ENCODE assay signal across 27 cellular contexts in the genomic region with DNA sequence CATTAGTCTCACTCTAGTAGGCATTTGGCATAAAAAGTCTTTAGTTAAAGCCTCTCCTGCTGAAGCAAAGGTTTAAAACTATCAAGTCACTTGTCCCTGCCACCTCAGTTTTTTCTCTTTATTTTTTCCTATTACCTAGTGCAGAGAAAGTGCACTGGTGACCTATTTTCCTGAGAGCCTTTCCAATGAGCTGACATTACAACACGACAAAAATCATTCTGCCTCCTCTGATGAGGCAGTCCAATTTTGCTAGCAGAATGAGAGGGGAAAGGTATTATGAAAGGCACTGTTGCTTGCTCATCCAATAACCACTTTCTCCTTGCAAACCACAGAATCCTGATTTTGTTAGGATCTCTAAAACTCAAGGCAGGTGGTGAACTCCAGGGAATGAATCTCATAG.
DNase-seq lines count a peak whose midpoint lies in the region; ATAC-seq, FAIRE-seq and TF ChIP-seq lines count a peak whose summit lies in the region.
"Had no signal": no experiment of that assay in that cellular context is flagged by ENCODE, and none has a peak within 500 bp of the region (broad histone marks: within the 10 kb centered on the region; RNA-seq: fewer than 3 reads in every experiment).

No MANE protein-coding gene starts in this region.

- no peak for TF ChIP-seq RAD21 in K562 (CRISPR knock-in tag; conservative IDR thresholded peaks at IDR 0.05 in 1 of 2, IDR thresholded peaks at IDR 0.05 in 1 of 2)

- TF ChIP-seq POLR2A in K562 (conservative IDR thresholded peaks at IDR 0.05) = no peak

- no peak overlapping the region for H4K91ac ChIP-seq in H9 (ENCODE audit: insufficient read length, low read depth, low read length)

- ATAC-seq in K562 (no peak), HG03045 (IDR thresholded peaks at IDR 0.05; ENCODE audit: unreplicated experiment) (no peak)
- ATAC-seq: CD8-positive, alpha-beta T cell; HCT116; Panc1; T-cell had no signal

- H2BK12ac ChIP-seq in H9 (ENCODE audit: insufficient read length, low read depth, low read length) = no peak overlapping the region

- intact Hi-C loops in K562 (cut with micrococcal nuclease) = no loop called here

- no peak overlapping the region for H2BK5ac ChIP-seq in H9 (ENCODE audit: insufficient read length, low read length)

- H3K4me1 Mint-ChIP-seq in H9 (peaks cover 18 to 26% of the 10 kb centered on the region in 2 experiments), neural progenitor cell (peaks cover 5% of the 10 kb centered on the region)

- H3K14ac ChIP-seq in H9 (ENCODE audit: insufficient read depth, low read length) = no peak overlapping the region

- no TSS peak for BruUV-seq in K562 (replicated peaks; lab: Mats Ljungman, UMichigan)

- no peak for FAIRE-seq in K562 (lab: Jason Lieb, UNC)
- FAIRE-seq: H1 had no signal

- no CpG with 5 or more reads among the region's 1 CpG for WGBS in H9 (ENCODE audit: extremely low coverage, insufficient read length, low lambda C conversion rate)
- WGBS in K562 (ENCODE audit: insufficient coverage, low coverage, missing lambda C conversion rate) = 0% methylated on average over 1 of the region's 1 CpG

- H4K5ac ChIP-seq in H9 (ENCODE audit: insufficient read length, low read depth, low read length) = no peak overlapping the region

- H3K36me3 Mint-ChIP-seq in H9 (ENCODE audit: insufficient read depth in 1 of 3, low read depth in 3 of 3) (no peaks in the 10 kb centered on the region), neural progenitor cell (no peaks in the 10 kb centered on the region)
- H3K36me3 Mint-ChIP-seq: CD8-positive, alpha-beta T cell; T-cell had no signal

- no peaks in the 10 kb centered on the region for H4K20me1 ChIP-seq in H9 (ENCODE audit: control insufficient read depth, insufficient read depth, insufficient read length)
- H4K20me1 ChIP-seq in K562 (replicated peaks; ENCODE audit: control insufficient read depth, insufficient read depth, low read length) = no peaks in the 10 kb centered on the region
- H4K20me1 ChIP-seq in neural progenitor cell (ENCODE audit: low read depth) = no peaks in the 10 kb centered on the region

- H2AFZ ChIP-seq in H9 (ENCODE audit: low read length) (no peak overlapping the region), K562 (ENCODE audit: low read depth, low read length) (no peak overlapping the region), neural progenitor cell (replicated peaks) (peak overlapping the region; percentile 32)

- H3K9me1 ChIP-seq in K562 (ENCODE audit: control insufficient read depth, insufficient read depth, low read length) = no peaks in the 10 kb centered on the region

- H2BK20ac ChIP-seq in H9 (ENCODE audit: low read depth, low read length, poor library complexity, severe bottlenecking) = no peak overlapping the region

- H3K9me3 Mint-ChIP-seq in H9 (peaks cover 0 to 2% of the 10 kb centered on the region in 2 experiments; a peak in 1 of 5 replicates), neural progenitor cell (peaks cover under 1% of the 10 kb centered on the region)
- H3K9me3 Mint-ChIP-seq: CD8-positive, alpha-beta T cell; T-cell had no signal

- no peak overlapping the region for H3K23ac ChIP-seq in H9 (ENCODE audit: insufficient read length, low read depth, low read length)

- DNase-seq in DMS79 treated with DMSO at 0.1 percent for 48 hours (lab: John Stamatoyannopoulos, UW) (peak; percentile 41), DMS79 (lab: John Stamatoyannopoulos, UW) (no peak), H9 (no peak), K562 (ENCODE audit: extremely low read depth in 1 of 4, low spot score in 3 of 4) (no peak), neural progenitor cell (ENCODE audit: low spot score) (no peak), NCI-H510A (lab: John Stamatoyannopoulos, UW) (no peak)
- DNase-seq in stimulated activated CD4-positive, alpha-beta T cell treated with anti-CD3 and anti-CD28 coated beads, Interleukin-12 subunit alpha, Interleukin-12 subunit beta, amount 100 ng/mL, for 4 hours = no peak
- DNase-seq: CD8-positive, alpha-beta T cell; DMS 273 treated with DMSO at 0.1 percent for 48 hours; DND-41; KBM-7; NCI-H1417 treated with DMSO at 0.1 percent for 48 hours; NCI-H1694 treated with DMSO at 0.1 percent for 48 hours; NCI-H2081; NCI-H2171 treated with DMSO at 0.1 percent for 48 hours; NCI-H446; NCI-H526; SHP77; T-cell had no signal

- H3K27ac Mint-ChIP-seq in H9 (peak overlapping the region in 2 of 3 experiments; percentile 14 to 81; a peak in 3 of 7 replicates), neural progenitor cell (no peak overlapping the region)
- H3K27ac Mint-ChIP-seq: B cell; CD8-positive, alpha-beta T cell; T-cell had no signal

- POLR2A ChIA-PET in K562 (lab: Yijun Ruan, JAX) = no interaction called here

- H3K27me3 ChIP-seq in H9 (ENCODE audit: insufficient read depth, low read length) = no peaks in the 10 kb centered on the region
- H3K27me3 ChIP-seq in K562 (ENCODE audit: control insufficient read depth in 2 of 2, insufficient read depth in 2 of 2, low read length in 2 of 2) = no peaks in the 10 kb centered on the region
- no peaks in the 10 kb centered on the region for H3K27me3 ChIP-seq in neural progenitor cell

- H4K8ac ChIP-seq in H9 (replicated peaks; ENCODE audit: insufficient read length, low read depth, low read length) = no peak overlapping the region

- H3K9me3 ChIP-seq in H9 (ENCODE audit: control insufficient read depth, low read depth, low read length) (no peaks in the 10 kb centered on the region), K562 (replicated peaks; ENCODE audit: control insufficient read depth, insufficient read depth, low read depth, low read length) (no peaks in the 10 kb centered on the region), neural progenitor cell (ENCODE audit: low read depth) (no peaks in the 10 kb centered on the region)

- H2BK15ac ChIP-seq in H9 (ENCODE audit: low read depth, low read length) = no peak overlapping the region

- H3K18ac ChIP-seq in H9 (ENCODE audit: insufficient read length, low read depth, low read length) = no peak overlapping the region

- TF ChIP-seq EP300 in K562 (IDR thresholded peaks at IDR 0.05; ENCODE audit: low read length) = no peak

- no peak overlapping the region for H3K56ac ChIP-seq in H9 (ENCODE audit: insufficient read length, low read depth, low read length)

- CTCF ChIA-PET in K562 (lab: Yijun Ruan, JAX; ENCODE audit: low intra/inter-chr PET ratio) = no interaction called here

- in situ Hi-C loops in K562 (cut with MboI) = no loop called here

- H3K4me2 ChIP-seq in H9 (ENCODE audit: insufficient read depth, insufficient read length, low read length) (no peak overlapping the region), K562 (ENCODE audit: insufficient read depth, low read length) (no peak overlapping the region), neural progenitor cell (no peak overlapping the region)

- H3K4me3 Mint-ChIP-seq in H9 (no peak overlapping the region), neural progenitor cell (no peak overlapping the region)
- H3K4me3 Mint-ChIP-seq: B cell; CD8-positive, alpha-beta T cell; T-cell had no signal

- H3K36me3 ChIP-seq in K562 (ENCODE audit: control insufficient read depth, insufficient read depth, low read length) (no peaks in the 10 kb centered on the region), neural progenitor cell (no peaks in the 10 kb centered on the region)

- H3K4me3 ChIP-seq in K562 = no peak overlapping the region
- H3K4me3 ChIP-seq in neural progenitor cell = no peak overlapping the region

- H3F3A ChIP-seq in neural progenitor cell (ENCODE audit: low read depth) = no peaks in the 10 kb centered on the region

- H3K9ac ChIP-seq in H9 (ENCODE audit: extremely low read depth, insufficient read length, low read length) (no peak overlapping the region), K562 (ENCODE audit: insufficient read depth in 1 of 2, low read depth in 2 of 2, low read length in 2 of 2) (no peak overlapping the region), neural progenitor cell (no peak overlapping the region)

- H3K27me3 Mint-ChIP-seq in H9 (ENCODE audit: low read depth) (no peaks in the 10 kb centered on the region), neural progenitor cell (ENCODE audit: insufficient read depth, low read depth) (peaks cover 2% of the 10 kb centered on the region)
- H3K27me3 Mint-ChIP-seq: B cell, T-cell had no signal

- no peak overlapping the region for H3T11ph ChIP-seq in H9 (ENCODE audit: low read length)

- H3K4ac ChIP-seq in H9 (ENCODE audit: low read depth, low read length) = no peak overlapping the region

- no peak overlapping the region for H3K27ac ChIP-seq in H9 (ENCODE audit: insufficient read length, low read depth, low read length)
- H3K27ac ChIP-seq in K562 (ENCODE audit: extremely low read depth, low read depth, low read length) = no peak overlapping the region
- H3K27ac ChIP-seq in neural progenitor cell = no peak overlapping the region
- H3K27ac ChIP-seq: 22Rv1, C4-2B, RWPE1 had no signal

- H3K79me1 ChIP-seq in H9 (ENCODE audit: insufficient read depth, low read depth, low read length, poor library complexity, severe bottlenecking) = no peaks in the 10 kb centered on the region

- H3K79me2 ChIP-seq in H9 (ENCODE audit: insufficient read depth, low read length) (no peaks in the 10 kb centered on the region), K562 (ENCODE audit: control insufficient read depth, insufficient read depth, low read length) (no peaks in the 10 kb centered on the region), neural progenitor cell (ENCODE audit: low read depth) (no peaks in the 10 kb centered on the region)

- TF ChIP-seq CTCF in H9 (conservative IDR thresholded peaks at IDR 0.05) (no peak), K562 (IDR thresholded peaks at IDR 0.05 in 2 of 3, conservative IDR thresholded peaks at IDR 0.05 in 1 of 3; ENCODE audit: insufficient read depth in 2 of 3, low read depth in 1 of 3, low read length in 3 of 3) (no peak), neural progenitor cell (IDR thresholded peaks at IDR 0.05) (no peak)

- no peak overlapping the region for H2AK5ac ChIP-seq in H9 (ENCODE audit: insufficient read length, low read length)

- no peak overlapping the region for H2BK120ac ChIP-seq in H9 (ENCODE audit: low read depth, low read length, poor library complexity, severe bottlenecking)

- no peaks in the 10 kb centered on the region for H3K23me2 ChIP-seq in H9 (ENCODE audit: insufficient read length, low read depth, low read length, poor library complexity, severe bottlenecking)

- peaks cover 7% of the 10 kb centered on the region for H3K4me1 ChIP-seq in H9 (ENCODE audit: insufficient read depth, low read length)
- peaks cover 0 to 4% of the 10 kb centered on the region in 2 experiments; a peak in 2 of 5 replicates for H3K4me1 ChIP-seq in K562 (replicated peaks in 1 of 2; ENCODE audit: control insufficient read depth in 2 of 2, insufficient read depth in 2 of 2, low read length in 2 of 2)
- H3K4me1 ChIP-seq in neural progenitor cell = no peaks in the 10 kb centered on the region

TF ChIP-seq in K562, 482 proteins besides CTCF, POLR2A, EP300 and RAD21 (continues in another document):
- TF ChIP-seq KAT7 (CRISPR knock-in tag; IDR thresholded peaks at IDR 0.05; ENCODE audit: borderline replicate concordance) (no peak), SMARCA4 (IDR thresholded peaks at IDR 0.05) (no peak), RFX7 (CRISPR knock-in tag; IDR thresholded peaks at IDR 0.05) (no peak), HCFC1 (IDR thresholded peaks at IDR 0.05; ENCODE audit: low read depth, low read length) (no peak)
